23 cellular contexts compared by ENCODE assay signal in the genomic region with DNA sequence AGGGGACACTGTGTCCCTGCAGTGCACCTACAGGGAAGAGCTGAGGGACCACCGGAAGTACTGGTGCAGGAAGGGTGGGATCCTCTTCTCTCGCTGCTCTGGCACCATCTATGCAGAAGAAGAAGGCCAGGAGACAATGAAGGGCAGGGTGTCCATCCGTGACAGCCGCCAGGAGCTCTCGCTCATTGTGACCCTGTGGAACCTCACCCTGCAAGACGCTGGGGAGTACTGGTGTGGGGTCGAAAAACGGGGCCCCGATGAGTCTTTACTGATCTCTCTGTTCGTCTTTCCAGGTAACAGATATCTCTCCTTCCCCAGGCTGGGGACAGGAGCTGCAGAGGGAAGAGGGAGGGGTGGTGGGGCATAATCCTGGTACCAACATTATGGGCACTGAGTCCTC. TPM values are rescaled to one million over a fixed set of nuclear protein-coding genes. Genes with fewer than 3 reads are reported as not detected.
"Had no signal": no experiment of that assay in that cellular context is flagged by ENCODE, and none has a peak within 500 bp of the region (broad histone marks: within the 10 kb centered on the region; RNA-seq: fewer than 3 reads in every experiment).

No MANE protein-coding gene starts in this region.

- H3K4me3 Mint-ChIP-seq: activated CD4-positive, alpha-beta memory T cell treated with anti-CD3 and anti-CD28 coated beads for 36 hours; activated CD4-positive, alpha-beta T cell treated with anti-CD3 and anti-CD28 coated beads, Interleukin-2, amount 10 ng/mL, durations not matched to agents 24 days and 14 days; activated naive CD8-positive, alpha-beta T cell; activated T-cell treated with anti-CD3 and anti-CD28 coated beads, Interleukin-2, amount 50 U/mL, for 4 hours; T-helper 17 cell; WTC11 had no signal

- H3K4me3 ChIP-seq: K562 had no signal

- H3K9me3 Mint-ChIP-seq: activated CD4-positive, alpha-beta memory T cell treated with anti-CD3 and anti-CD28 coated beads for 36 hours; activated CD4-positive, alpha-beta T cell treated with anti-CD3 and anti-CD28 coated beads, Interleukin-2, amount 10 ng/mL, durations not matched to agents 24 days and 14 days; activated T-cell treated with anti-CD3 and anti-CD28 coated beads, Interleukin-2, amount 50 U/mL, for 4 hours; WTC11 had no signal

- H3K36me3 Mint-ChIP-seq: activated CD4-positive, alpha-beta memory T cell treated with anti-CD3 and anti-CD28 coated beads for 36 hours; activated naive CD8-positive, alpha-beta T cell; WTC11 had no signal

- ATAC-seq: activated T-cell treated with anti-CD3 and anti-CD28 coated beads, Interleukin-2, amount 50 U/mL, for 4 hours; K562; PC-3; T-helper 17 cell; WTC11 had no signal

- H3K36me3 ChIP-seq: brain microvascular endothelial cell had no signal

- H3K27ac Mint-ChIP-seq: activated CD4-positive, alpha-beta memory T cell treated with anti-CD3 and anti-CD28 coated beads for 36 hours; activated CD4-positive, alpha-beta T cell treated with anti-CD3 and anti-CD28 coated beads, Interleukin-2, amount 10 ng/mL, durations not matched to agents 24 days and 14 days; activated naive CD8-positive, alpha-beta T cell; T-helper 17 cell; WTC11 had no signal

- DNase-seq: activated CD4-positive, alpha-beta memory T cell treated with anti-CD3 and anti-CD28 coated beads for 36 hours; activated CD4-positive, alpha-beta T cell treated with anti-CD3 and anti-CD28 coated beads for 1 hour; activated CD4-positive, alpha-beta T cell treated with anti-CD3 and anti-CD28 coated beads, Interleukin-2, amount 10 ng/mL, durations not matched to agents 24 days and 14 days; activated CD8-positive, alpha-beta memory T cell treated with anti-CD3 and anti-CD28 coated beads for 24 hours; activated effector memory CD4-positive, alpha-beta T cell treated with anti-CD3 and anti-CD28 coated beads, Interleukin-2, amount 50 U/mL, for 16 hours; activated naive CD4-positive, alpha-beta T cell treated with Interleukin-2 at 50 U/mL for 16 hours; activated T-cell treated with anti-CD3 and anti-CD28 coated beads, Interleukin-2, amount 50 U/mL, for 4 hours; amygdala; brain microvascular endothelial cell; Karpas-422; NCI-H1105 treated with DMSO at 0.1 percent for 48 hours; NCI-H1436 treated with DMSO at 0.1 percent for 48 hours; NCI-H187 treated with DMSO at 0.1 percent for 48 hours; NCI-H2081 treated with DMSO at 0.1 percent for 48 hours; NCI-H446; NCI-H524; PC-3; SIG-M5; T-helper 17 cell; T-helper 9 cell had no signal

- H3K27ac ChIP-seq: brain microvascular endothelial cell had no signal

RNA-seq across cellular contexts. Expression of a gene that starts 1.6 kb away (rescaled TPM):
- total RNA-seq: activated CD4-positive, alpha-beta memory T cell treated with anti-CD3 and anti-CD28 coated beads for 36 hours; activated CD4-positive, alpha-beta T cell treated with anti-CD3 and anti-CD28 coated beads, Interleukin-2, amount 10 ng/mL, durations not matched to agents 24 days and 14 days; activated T-cell treated with anti-CD3 and anti-CD28 coated beads, Interleukin-2, amount 50 U/mL, for 4 hours; K562; PC-3; T-helper 17 cell; WTC11 had no signal
- polyA plus RNA-seq: K562 had no signal
